Comparison of ENCODE assay signal across 8 cellular contexts in genomic region chr1:212607206-212607923, GRCh38. TPM values are rescaled to one million over a fixed set of nuclear protein-coding genes. Genes with fewer than 3 reads are reported as not detected.
DNase-seq lines count a peak whose midpoint lies in the region; ATAC-seq, FAIRE-seq and TF ChIP-seq lines count a peak whose summit lies in the region.

No MANE protein-coding gene starts in this region.

- H3K9me3 ChIP-seq in DOHH2 (ENCODE audit: control insufficient read depth, insufficient read depth, low read length) (no peaks in the 10 kb centered on the region), cardiac muscle cell (ENCODE audit: low read depth) (no peaks in the 10 kb centered on the region), prostate gland (no peaks in the 10 kb centered on the region)

- peak overlapping the region; percentile 95 for H3K4me3 Mint-ChIP-seq in activated T-helper 1 cell treated with anti-CD3 and anti-CD28 coated beads, Interleukin-12 subunit alpha, Interleukin-12 subunit beta, Interleukin-2, Interleukin-4 antibody, amounts not matched to agents 30 ng/mL and 10 ng/mL and 1 ng/mL, durations not matched to agents 14 hours and 24 hours and 36 hours

- H3K27ac ChIP-seq in DOHH2 (ENCODE audit: low read depth, low read length) (no peak overlapping the region), HL-60 (replicated peaks) (no peak overlapping the region), cardiac muscle cell (peak overlapping the region; percentile 87), prostate gland (peak overlapping the region; percentile 89 to 99)

- peak overlapping the region; percentile 96 for H3K4me2 ChIP-seq in DOHH2 (ENCODE audit: low read length)

- 2% methylated on average over 34 of the region's 34 CpGs for WGBS in prostate gland

- TF ChIP-seq CTCF in DOHH2 (IDR thresholded peaks at IDR 0.05; ENCODE audit: low read depth, low read length, poor library complexity, severe bottlenecking), result no peak
- TF ChIP-seq CTCF in HL-60 (IDR thresholded peaks at IDR 0.05; ENCODE audit: insufficient read depth, low read length), result no peak
- TF ChIP-seq CTCF in cardiac muscle cell (IDR thresholded peaks at IDR 0.05; ENCODE audit: low read depth, low read length), result no peak
- no peak for TF ChIP-seq CTCF in prostate gland (IDR thresholded peaks at IDR 0.05)

- no peaks in the 10 kb centered on the region for H3K9me2 ChIP-seq in DOHH2 (replicated peaks; ENCODE audit: control insufficient read depth, low read length)

- H3K79me2 ChIP-seq in DOHH2 (ENCODE audit: control insufficient read depth, low read length), result no peaks in the 10 kb centered on the region

- H3K4me1 Mint-ChIP-seq in activated T-helper 1 cell treated with anti-CD3 and anti-CD28 coated beads, Interleukin-12 subunit alpha, Interleukin-12 subunit beta, Interleukin-2, Interleukin-4 antibody, amounts not matched to agents 30 ng/mL and 10 ng/mL and 1 ng/mL, durations not matched to agents 14 hours and 24 hours and 36 hours (ENCODE audit: low read depth), result peaks cover 54% of the 10 kb centered on the region

- H4K20me1 ChIP-seq in DOHH2 (ENCODE audit: control insufficient read depth, insufficient read depth, low read depth, low read length), result peaks cover 3% of the 10 kb centered on the region; the same call in 1 of the 2 replicates

- H3K27me3 ChIP-seq in DOHH2 (ENCODE audit: control insufficient read depth, low read length), result peaks cover 93% of the 10 kb centered on the region
- peaks cover 49% of the 10 kb centered on the region for H3K27me3 ChIP-seq in HL-60 (ENCODE audit: insufficient read depth, poor library complexity, severe bottlenecking)
- peaks cover 57% of the 10 kb centered on the region for H3K27me3 ChIP-seq in cardiac muscle cell
- no peaks in the 10 kb centered on the region for H3K27me3 ChIP-seq in prostate gland (replicated peaks; ENCODE audit: insufficient read depth)

- DNase-seq in HL-60 (ENCODE audit: low read depth in 1 of 2, low spot score in 1 of 2), result no peak
- peak; percentile 45 for DNase-seq in activated T-helper 1 cell treated with anti-CD3 and anti-CD28 coated beads, Interleukin-12 subunit alpha, Interleukin-12 subunit beta, Interleukin-2, Interleukin-4 antibody, amounts not matched to agents 30 ng/mL and 10 ng/mL and 1 ng/mL, durations not matched to agents 14 hours and 24 hours and 36 hours (ENCODE audit: low spot score)
- DNase-seq in cardiac muscle cell (ENCODE audit: low read depth in 1 of 2, low spot score in 1 of 2), result peak in 1 of 2 donors; percentile 42
- DNase-seq in prostate gland (ENCODE audit: low spot score), result peak; percentile 23
- DNase-seq in H54 (ENCODE audit: insufficient read length, low spot score), result no peak
- no peak for DNase-seq in DMS114 treated with DMSO at 0.1 percent for 48 hours (lab: John Stamatoyannopoulos, UW; ENCODE audit: unreplicated experiment)

- H3K4me3 ChIP-seq in DOHH2 (ENCODE audit: low read length) (peak overlapping the region; percentile 77), HL-60 (replicated peaks; ENCODE audit: insufficient read depth, low read length) (peak overlapping the region; percentile 58), cardiac muscle cell (peak overlapping the region; percentile 52), prostate gland (peak overlapping the region; percentile 49 to 72)

- H3K9me3 Mint-ChIP-seq in activated T-helper 1 cell treated with anti-CD3 and anti-CD28 coated beads, Interleukin-12 subunit alpha, Interleukin-12 subunit beta, Interleukin-2, Interleukin-4 antibody, amounts not matched to agents 30 ng/mL and 10 ng/mL and 1 ng/mL, durations not matched to agents 14 hours and 24 hours and 36 hours, result no peaks in the 10 kb centered on the region

- peak overlapping the region; percentile 92 for H3K27ac Mint-ChIP-seq in activated T-helper 1 cell treated with anti-CD3 and anti-CD28 coated beads, Interleukin-12 subunit alpha, Interleukin-12 subunit beta, Interleukin-2, Interleukin-4 antibody, amounts not matched to agents 30 ng/mL and 10 ng/mL and 1 ng/mL, durations not matched to agents 14 hours and 24 hours and 36 hours

- no peak for ATAC-seq in GM21717 (IDR thresholded peaks at IDR 0.05; ENCODE audit: unreplicated experiment)

- H3K36me3 ChIP-seq in DOHH2 (ENCODE audit: control insufficient read depth, low read length) (no peaks in the 10 kb centered on the region), cardiac muscle cell (no peaks in the 10 kb centered on the region), prostate gland (no peaks in the 10 kb centered on the region)

- peaks cover 17% of the 10 kb centered on the region for H3K36me3 Mint-ChIP-seq in activated T-helper 1 cell treated with anti-CD3 and anti-CD28 coated beads, Interleukin-12 subunit alpha, Interleukin-12 subunit beta, Interleukin-2, Interleukin-4 antibody, amounts not matched to agents 30 ng/mL and 10 ng/mL and 1 ng/mL, durations not matched to agents 14 hours and 24 hours and 36 hours (ENCODE audit: low read depth)

- H3K27me3 Mint-ChIP-seq in activated T-helper 1 cell treated with anti-CD3 and anti-CD28 coated beads, Interleukin-12 subunit alpha, Interleukin-12 subunit beta, Interleukin-2, Interleukin-4 antibody, amounts not matched to agents 30 ng/mL and 10 ng/mL and 1 ng/mL, durations not matched to agents 14 hours and 24 hours and 36 hours (ENCODE audit: insufficient read depth), result peaks cover 40% of the 10 kb centered on the region

- H3K4me1 ChIP-seq in DOHH2 (ENCODE audit: control insufficient read depth, low read length) (peaks cover 20% of the 10 kb centered on the region), cardiac muscle cell (ENCODE audit: low read depth) (peaks cover 9% of the 10 kb centered on the region), prostate gland (replicated peaks) (peaks cover 4% of the 10 kb centered on the region)

- no peaks in the 10 kb centered on the region for H3F3A ChIP-seq in DOHH2 (ENCODE audit: control insufficient read depth, insufficient read depth)

- no peak for TF ChIP-seq POLR2A in prostate gland (IDR thresholded peaks at IDR 0.05)
- TF ChIP-seq POLR2A in H54 (IDR thresholded peaks at IDR 0.05; ENCODE audit: low read depth, low read length), result no peak

- intact Hi-C loops in activated T-helper 1 cell treated with anti-CD3 and anti-CD28 coated beads, Interleukin-12 subunit alpha, Interleukin-12 subunit beta, Interleukin-2, Interleukin-4 antibody, amounts not matched to agents 30 ng/mL and 10 ng/mL and 1 ng/mL, durations not matched to agents 14 hours and 24 hours and 36 hours (cut with micrococcal nuclease), result loop anchor here (5.0 to 10.0 kb wide), 2 partner anchors 190 to 323 kb away; partner anchors contain the start of gene PPP2R5A
- intact Hi-C loops in prostate gland (cut with DNase I), result loop anchor here (1.0 to 5.0 kb wide), 2 partner anchors 48 to 130 kb away; no protein-coding TSS in a partner anchor

- FAIRE-seq in H54 (lab: Jason Lieb, UNC), result no peak

RNA-seq across cellular contexts. Expression of gene ATF3, which starts 1.2 kb away (rescaled TPM):
- 23.0 and 23.3 TPM in 2 replicates for total RNA-seq in activated T-helper 1 cell treated with anti-CD3 and anti-CD28 coated beads, Interleukin-12 subunit alpha, Interleukin-12 subunit beta, Interleukin-2, Interleukin-4 antibody, amounts not matched to agents 30 ng/mL and 10 ng/mL and 1 ng/mL, durations not matched to agents 14 hours and 24 hours and 36 hours
- total RNA-seq in cardiac muscle cell (5.4 and 14.2 TPM in 2 replicates), prostate gland (10 to 100 TPM in 1 of 2 donors, 1 to 10 TPM in 1; 6.0 to 14.8 TPM)
- 8.2 and 9.9 TPM in 2 replicates for polyA plus RNA-seq in cardiac muscle cell

Comparison
In these comparisons a context has a peak if more than half of its experiments do, and no peak if none do; other contexts are left out.
1. H3K27ac ChIP-seq: peak in cardiac muscle cell (single experiment) and prostate gland (2 of 2); none in DOHH2 (single experiment) and HL-60 (single experiment).
2. DNase-seq: peak in activated T-helper 1 cell treated with anti-CD3 and anti-CD28 coated beads, Interleukin-12 subunit alpha, Interleukin-12 subunit beta, Interleukin-2, Interleukin-4 antibody, amounts not matched to agents 30 ng/mL and 10 ng/mL and 1 ng/mL, durations not matched to agents 14 hours and 24 hours and 36 hours (single experiment) and prostate gland (single experiment); none in HL-60 (0 of 2), H54 (single experiment) and DMS114 treated with DMSO at 0.1 percent for 48 hours (single experiment).
3. Peak in every context shown above with its lines, with median percentiles within 50 percentile points of each other: H3K4me3 ChIP-seq.